In the genomic region with DNA sequence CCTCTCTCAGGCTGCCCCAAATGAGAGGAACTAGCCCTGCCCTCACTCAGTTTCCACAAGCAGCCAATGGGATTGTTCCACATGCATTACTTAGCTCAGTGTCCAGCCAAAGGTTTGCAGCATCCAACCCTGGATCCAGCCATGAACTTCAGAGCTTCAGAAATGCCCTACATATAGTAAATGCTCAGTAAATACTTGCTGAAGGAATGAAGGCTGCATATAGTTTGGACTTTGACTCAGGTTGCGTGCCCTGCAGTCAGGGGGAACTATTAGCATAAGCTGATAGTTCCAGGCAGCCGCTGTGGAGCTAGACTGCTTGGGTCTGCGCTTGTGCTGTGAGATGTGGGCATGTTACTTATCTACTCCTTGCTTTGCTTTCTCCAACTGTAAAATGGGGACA, we compare ENCODE assay signal across 1 cellular context.
TF ChIP-seq lines count a peak whose summit lies in the region.

No MANE protein-coding gene starts in this region.

TF ChIP-seq in HepG2, 621 proteins besides CTCF, POLR2A, EP300 and RAD21:
- TF ChIP-seq, protein P1, sequence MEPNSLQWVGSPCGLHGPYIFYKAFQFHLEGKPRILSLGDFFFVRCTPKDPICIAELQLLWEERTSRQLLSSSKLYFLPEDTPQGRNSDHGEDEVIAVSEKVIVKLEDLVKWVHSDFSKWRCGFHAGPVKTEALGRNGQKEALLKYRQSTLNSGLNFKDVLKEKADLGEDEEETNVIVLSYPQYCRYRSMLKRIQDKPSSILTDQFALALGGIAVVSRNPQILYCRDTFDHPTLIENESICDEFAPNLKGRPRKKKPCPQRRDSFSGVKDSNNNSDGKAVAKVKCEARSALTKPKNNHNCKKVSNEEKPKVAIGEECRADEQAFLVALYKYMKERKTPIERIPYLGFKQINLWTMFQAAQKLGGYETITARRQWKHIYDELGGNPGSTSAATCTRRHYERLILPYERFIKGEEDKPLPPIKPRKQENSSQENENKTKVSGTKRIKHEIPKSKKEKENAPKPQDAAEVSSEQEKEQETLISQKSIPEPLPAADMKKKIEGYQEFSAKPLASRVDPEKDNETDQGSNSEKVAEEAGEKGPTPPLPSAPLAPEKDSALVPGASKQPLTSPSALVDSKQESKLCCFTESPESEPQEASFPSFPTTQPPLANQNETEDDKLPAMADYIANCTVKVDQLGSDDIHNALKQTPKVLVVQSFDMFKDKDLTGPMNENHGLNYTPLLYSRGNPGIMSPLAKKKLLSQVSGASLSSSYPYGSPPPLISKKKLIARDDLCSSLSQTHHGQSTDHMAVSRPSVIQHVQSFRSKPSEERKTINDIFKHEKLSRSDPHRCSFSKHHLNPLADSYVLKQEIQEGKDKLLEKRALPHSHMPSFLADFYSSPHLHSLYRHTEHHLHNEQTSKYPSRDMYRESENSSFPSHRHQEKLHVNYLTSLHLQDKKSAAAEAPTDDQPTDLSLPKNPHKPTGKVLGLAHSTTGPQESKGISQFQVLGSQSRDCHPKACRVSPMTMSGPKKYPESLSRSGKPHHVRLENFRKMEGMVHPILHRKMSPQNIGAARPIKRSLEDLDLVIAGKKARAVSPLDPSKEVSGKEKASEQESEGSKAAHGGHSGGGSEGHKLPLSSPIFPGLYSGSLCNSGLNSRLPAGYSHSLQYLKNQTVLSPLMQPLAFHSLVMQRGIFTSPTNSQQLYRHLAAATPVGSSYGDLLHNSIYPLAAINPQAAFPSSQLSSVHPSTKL (CRISPR knock-in tag; IDR thresholded peaks at IDR 0.05), result no peak
- 0 out of 2 replicates have a peak, but pooled peaks have one; percentile 66 for TF ChIP-seq ZNF205 (CRISPR knock-in tag; IDR thresholded peaks at IDR 0.05)
- peak; percentile 74 for TF ChIP-seq HNF4A (CRISPR knock-in tag; IDR thresholded peaks at IDR 0.05)
- TF ChIP-seq ZNF629 (CRISPR knock-in tag; conservative IDR thresholded peaks at IDR 0.05), result 0 out of 2 replicates have a peak, but pooled peaks have one; percentile 13
- peak; percentile 83 for TF ChIP-seq ZNF24 (IDR thresholded peaks at IDR 0.05)
- TF ChIP-seq THYN1 (CRISPR knock-in tag; IDR thresholded peaks at IDR 0.05; ENCODE audit: borderline replicate concordance, low read depth), result no peak
